Comparison of ENCODE assay signal across 1 cellular context in the genomic region with DNA sequence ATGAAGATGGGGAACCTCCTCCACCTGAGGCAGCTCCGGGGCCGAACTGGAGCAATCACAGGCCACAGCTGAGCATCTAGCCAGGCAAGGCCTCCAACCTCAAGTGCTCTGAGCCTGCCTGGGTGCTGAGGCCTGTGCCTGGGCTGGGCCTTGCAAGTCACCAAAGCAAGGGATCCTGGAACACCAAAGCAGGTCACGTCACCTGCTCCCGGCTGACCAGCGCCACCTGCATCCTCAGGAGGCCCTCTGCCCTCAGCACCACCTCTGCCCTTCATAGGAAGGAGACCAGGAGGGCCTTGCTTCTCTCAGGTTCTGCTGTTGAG.
TF ChIP-seq lines count a peak whose summit lies in the region.

No MANE protein-coding gene starts in this region.

TF ChIP-seq in K562, 482 proteins besides CTCF, POLR2A, EP300 and RAD21 (continued from another document):
- TF ChIP-seq, protein P1, sequence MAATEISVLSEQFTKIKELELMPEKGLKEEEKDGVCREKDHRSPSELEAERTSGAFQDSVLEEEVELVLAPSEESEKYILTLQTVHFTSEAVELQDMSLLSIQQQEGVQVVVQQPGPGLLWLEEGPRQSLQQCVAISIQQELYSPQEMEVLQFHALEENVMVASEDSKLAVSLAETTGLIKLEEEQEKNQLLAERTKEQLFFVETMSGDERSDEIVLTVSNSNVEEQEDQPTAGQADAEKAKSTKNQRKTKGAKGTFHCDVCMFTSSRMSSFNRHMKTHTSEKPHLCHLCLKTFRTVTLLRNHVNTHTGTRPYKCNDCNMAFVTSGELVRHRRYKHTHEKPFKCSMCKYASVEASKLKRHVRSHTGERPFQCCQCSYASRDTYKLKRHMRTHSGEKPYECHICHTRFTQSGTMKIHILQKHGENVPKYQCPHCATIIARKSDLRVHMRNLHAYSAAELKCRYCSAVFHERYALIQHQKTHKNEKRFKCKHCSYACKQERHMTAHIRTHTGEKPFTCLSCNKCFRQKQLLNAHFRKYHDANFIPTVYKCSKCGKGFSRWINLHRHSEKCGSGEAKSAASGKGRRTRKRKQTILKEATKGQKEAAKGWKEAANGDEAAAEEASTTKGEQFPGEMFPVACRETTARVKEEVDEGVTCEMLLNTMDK (IDR thresholded peaks at IDR 0.05; ENCODE audit: borderline replicate concordance, insufficient read depth, low read depth, low read length, poor library complexity, severe bottlenecking): no peak
- TF ChIP-seq MEF2D (tag; conservative IDR thresholded peaks at IDR 0.05; ENCODE audit: low read depth) (no peak), TAL1 (IDR thresholded peaks at IDR 0.05) (no peak), PCBP2 (IDR thresholded peaks at IDR 0.05; ENCODE audit: low read depth, low read length, poor library complexity, severe bottlenecking) (no peak), DMBX1 (CRISPR knock-in tag; IDR thresholded peaks at IDR 0.05; ENCODE audit: borderline replicate concordance) (no peak), HCFC1 (IDR thresholded peaks at IDR 0.05; ENCODE audit: low read depth, low read length) (no peak), FOXK2 (conservative IDR thresholded peaks at IDR 0.05 in 1 of 2, IDR thresholded peaks at IDR 0.05 in 1 of 2; ENCODE audit: low read depth in 2 of 2) (no peak), YY1 (IDR thresholded peaks at IDR 0.05; ENCODE audit: borderline replicate concordance in 1 of 3, control insufficient read depth in 1 of 3, extremely low read depth in 1 of 3, insufficient read depth in 3 of 3, insufficient read length in 1 of 3, insufficient replicate concordance in 2 of 3, low read depth in 1 of 3, low read length in 2 of 3) (no peak), HDAC6 (IDR thresholded peaks at IDR 0.05; ENCODE audit: low read depth, low read length) (no peak)
- TF ChIP-seq, protein P2, sequence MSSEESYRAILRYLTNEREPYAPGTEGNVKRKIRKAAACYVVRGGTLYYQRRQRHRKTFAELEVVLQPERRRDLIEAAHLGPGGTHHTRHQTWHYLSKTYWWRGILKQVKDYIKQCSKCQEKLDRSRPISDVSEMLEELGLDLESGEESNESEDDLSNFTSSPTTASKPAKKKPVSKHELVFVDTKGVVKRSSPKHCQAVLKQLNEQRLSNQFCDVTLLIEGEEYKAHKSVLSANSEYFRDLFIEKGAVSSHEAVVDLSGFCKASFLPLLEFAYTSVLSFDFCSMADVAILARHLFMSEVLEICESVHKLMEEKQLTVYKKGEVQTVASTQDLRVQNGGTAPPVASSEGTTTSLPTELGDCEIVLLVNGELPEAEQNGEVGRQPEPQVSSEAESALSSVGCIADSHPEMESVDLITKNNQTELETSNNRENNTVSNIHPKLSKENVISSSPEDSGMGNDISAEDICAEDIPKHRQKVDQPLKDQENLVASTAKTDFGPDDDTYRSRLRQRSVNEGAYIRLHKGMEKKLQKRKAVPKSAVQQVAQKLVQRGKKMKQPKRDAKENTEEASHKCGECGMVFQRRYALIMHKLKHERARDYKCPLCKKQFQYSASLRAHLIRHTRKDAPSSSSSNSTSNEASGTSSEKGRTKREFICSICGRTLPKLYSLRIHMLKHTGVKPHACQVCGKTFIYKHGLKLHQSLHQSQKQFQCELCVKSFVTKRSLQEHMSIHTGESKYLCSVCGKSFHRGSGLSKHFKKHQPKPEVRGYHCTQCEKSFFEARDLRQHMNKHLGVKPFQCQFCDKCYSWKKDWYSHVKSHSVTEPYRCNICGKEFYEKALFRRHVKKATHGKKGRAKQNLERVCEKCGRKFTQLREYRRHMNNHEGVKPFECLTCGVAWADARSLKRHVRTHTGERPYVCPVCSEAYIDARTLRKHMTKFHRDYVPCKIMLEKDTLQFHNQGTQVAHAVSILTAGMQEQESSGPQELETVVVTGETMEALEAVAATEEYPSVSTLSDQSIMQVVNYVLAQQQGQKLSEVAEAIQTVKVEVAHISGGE (CRISPR knock-in tag; IDR thresholded peaks at IDR 0.05): no peak
